Comparison of ENCODE assay signal across 16 cellular contexts in genomic region chr9:18014556-18014955, GRCh38.
"Had no signal": no experiment of that assay in that cellular context is flagged by ENCODE, and none has a peak within 500 bp of the region (broad histone marks: within the 10 kb centered on the region; RNA-seq: fewer than 3 reads in every experiment).

No MANE protein-coding gene starts in this region.

- H3K36me3 ChIP-seq: colonic mucosa, left lung, sigmoid colon, stomach, thoracic aorta had no signal

- H3K27ac ChIP-seq: colonic mucosa, epithelial cell of prostate, left lung, sigmoid colon, stomach, thoracic aorta had no signal

- H3K4me1 ChIP-seq: colonic mucosa, left lung, sigmoid colon had no signal

- H3K9me3 ChIP-seq: colonic mucosa, thoracic aorta had no signal

- ATAC-seq: activated naive CD8-positive, alpha-beta T cell treated with anti-CD3 and anti-CD28 coated beads, Interleukin-2, amount 50 U/mL, for 24 hours; left lung had no signal

- H3K4me3 ChIP-seq: colonic mucosa, left lung, sigmoid colon, stomach, thoracic aorta had no signal

- H3K27me3 ChIP-seq: colonic mucosa, left lung, sigmoid colon, stomach had no signal

- DNase-seq: activated B cell treated with CpG ODN at 0.5 μM for 24 hours; activated CD4-positive, alpha-beta T cell treated with anti-CD3 and anti-CD28 coated beads, Interleukin-2, amount 10 ng/mL, durations not matched to agents 24 days and 14 days; activated CD8-positive, alpha-beta memory T cell treated with anti-CD3 and anti-CD28 coated beads for 24 hours; activated naive CD4-positive, alpha-beta T cell treated with Interleukin-2 at 50 U/mL for 16 hours; activated naive CD8-positive, alpha-beta T cell treated with anti-CD3 and anti-CD28 coated beads, Interleukin-2, amount 50 U/mL, for 24 hours; colonic mucosa; effector CD4-positive, alpha-beta T cell; left lung; mesenchymal stem cell; sigmoid colon; stimulated activated CD4-positive, alpha-beta T cell treated with anti-CD3 and anti-CD28 coated beads, Interleukin-4, amount 100 ng/mL, for 1 hour; stimulated activated CD8-positive, alpha-beta memory T cell treated with anti-CD3 and anti-CD28 coated beads, Interleukin-4, amount 100 ng/mL, for 48 hours; stomach; T-helper 2 cell had no signal
